In the genomic region with DNA sequence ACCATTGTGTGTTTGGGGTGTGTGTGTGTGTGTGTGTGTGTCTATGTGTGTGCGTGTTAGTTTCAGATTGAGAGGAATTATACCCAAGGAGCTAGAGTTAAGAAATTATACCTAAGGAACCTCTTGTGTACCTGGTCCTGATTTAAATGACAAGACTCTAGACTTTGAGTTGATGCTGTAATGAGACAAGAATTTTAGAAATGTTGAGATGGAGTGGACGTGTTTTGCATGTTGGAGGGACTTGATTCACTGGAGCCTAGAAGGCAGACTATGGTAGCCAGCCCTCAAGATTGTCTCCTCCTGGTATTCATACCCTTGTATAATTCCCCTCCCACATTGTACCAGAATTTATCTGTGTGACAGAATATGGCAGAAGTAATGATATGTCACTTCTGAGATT, we compare ENCODE assay signal across 24 cellular contexts. TPM values are rescaled to one million over a fixed set of nuclear protein-coding genes. Genes with fewer than 3 reads are reported as not detected.
A peak's percentile ranks its signal among the peaks of the same experiment; 100 is the strongest.
DNase-seq lines count a peak whose midpoint lies in the region; ATAC-seq, FAIRE-seq and TF ChIP-seq lines count a peak whose summit lies in the region.
"Had no signal": no experiment of that assay in that cellular context is flagged by ENCODE, and none has a peak within 500 bp of the region (broad histone marks: within the 10 kb centered on the region; RNA-seq: fewer than 3 reads in every experiment).

No MANE protein-coding gene starts in this region.

- no peak overlapping the region for H3K56ac ChIP-seq in IMR-90 (ENCODE audit: extremely low read depth, insufficient read depth, low read length)

- DNase-seq in IMR-90 (no peak), breast epithelium (ENCODE audit: low spot score in 2 of 2) (no peak), keratinocyte (ENCODE audit: low read depth, low spot score) (no peak), suprapubic skin (ENCODE audit: low spot score in 2 of 2) (no peak), amniotic stem cell (lab: John Stamatoyannopoulos, UW) (no peak), dermis blood vessel endothelial cell (no peak), head of caudate nucleus (no peak)
- DNase-seq: CD8-positive, alpha-beta memory T cell; DMS53; GF-D8; H7; NCI-H1092 treated with DMSO at 0.1 percent for 48 hours; NCI-H146; NCI-H2029; NCI-H2227 treated with DMSO at 0.1 percent for 48 hours; NCI-H510A; NCI-H748 treated with DMSO at 0.1 percent for 48 hours; SJCRH30 had no signal

- ATAC-seq in IMR-90 (ENCODE audit: low read depth) (no peak), GM19455 (IDR thresholded peaks at IDR 0.05; ENCODE audit: unreplicated experiment) (no peak)
- ATAC-seq: Panc1 had no signal

- dilution Hi-C loops in IMR-90 (cut with HindIII; ENCODE audit: low sequenced_read_pairs, unreplicated experiment) = no loop called here
- dilution Hi-C loops in keratinocyte (cut with MboI; ENCODE audit: extremely low pct_ligation_motif_present, low sequenced_read_pairs) = no loop called here

- BruUV-seq in IMR-90 (replicated peaks; lab: Mats Ljungman, UMichigan) = no TSS peak

- no peak overlapping the region for H4K91ac ChIP-seq in IMR-90 (ENCODE audit: insufficient read depth, low read depth, low read length)

- H3K18ac ChIP-seq in IMR-90 (ENCODE audit: low read depth, low read length) = no peak overlapping the region

- H4K20me1 ChIP-seq in IMR-90 (ENCODE audit: insufficient read depth, low read length) (no peaks in the 10 kb centered on the region), keratinocyte (ENCODE audit: control insufficient read depth, extremely low read depth, insufficient read depth, low read length) (no peaks in the 10 kb centered on the region)

- no peak overlapping the region for H2AK9ac ChIP-seq in IMR-90 (replicated peaks; ENCODE audit: low read depth, low read length, poor library complexity)

- H2BK120ac ChIP-seq in IMR-90 (ENCODE audit: low read depth, low read length) = peak overlapping the region; percentile 49; the same call in 1 of the 2 replicates

- no peaks in the 10 kb centered on the region for H3K36me3 ChIP-seq in IMR-90 (ENCODE audit: control insufficient read depth, insufficient read depth, low read length)
- H3K36me3 ChIP-seq in breast epithelium = no peaks in the 10 kb centered on the region
- H3K36me3 ChIP-seq in keratinocyte (ENCODE audit: control insufficient read depth in 2 of 2, extremely low read depth in 1 of 2, insufficient read depth in 2 of 2, low read length in 2 of 2) = no peaks in the 10 kb centered on the region
- no peaks in the 10 kb centered on the region for H3K36me3 ChIP-seq in suprapubic skin
- H3K36me3 ChIP-seq: SJCRH30 had no signal

- no peak overlapping the region; the same call in 2 of the 3 replicates for H2BK15ac ChIP-seq in IMR-90 (ENCODE audit: low read depth, low read length)

- no peak overlapping the region for H2BK5ac ChIP-seq in IMR-90 (ENCODE audit: low read depth, low read length, poor library complexity, severe bottlenecking)

- H3K4me1 ChIP-seq in IMR-90 (ENCODE audit: control insufficient read depth, insufficient read depth, low read length) (no peaks in the 10 kb centered on the region), breast epithelium (no peaks in the 10 kb centered on the region), keratinocyte (ENCODE audit: control insufficient read depth, extremely low read depth, insufficient read depth, low read length) (peaks cover 27% of the 10 kb centered on the region), suprapubic skin (peaks cover 21% of the 10 kb centered on the region)
- H3K4me1 ChIP-seq: SJCRH30 had no signal

- no peak overlapping the region for H3K4ac ChIP-seq in IMR-90 (ENCODE audit: low read depth, low read length)

- H4K5ac ChIP-seq in IMR-90 (ENCODE audit: low read depth, low read length) = no peak overlapping the region

- POLR2A ChIA-PET in IMR-90 (lab: Charles Lee; ENCODE audit: unreplicated experiment) = interaction anchor here (0.6 kb wide), 1 partner anchor 148 kb away, joined by 3 read pairs; no protein-coding TSS in a partner anchor

- CTCF ChIA-PET in IMR-90 (lab: Yijun Ruan, JAX) = interaction anchor here (0.7 kb wide), 1 partner anchor 80 kb away, joined by 3 read pairs; no protein-coding TSS in a partner anchor

- no peak overlapping the region for H3K9ac ChIP-seq in IMR-90 (ENCODE audit: low read depth, low read length)
- H3K9ac ChIP-seq in keratinocyte (ENCODE audit: control insufficient read depth, extremely low read depth, insufficient read depth, low read length) = no peak overlapping the region

- no peak overlapping the region for H3K23ac ChIP-seq in IMR-90 (ENCODE audit: low read depth, low read length)

- H4K8ac ChIP-seq in IMR-90 (ENCODE audit: low read depth in 2 of 2, low read length in 2 of 2) = no peak overlapping the region

- no peak for TF ChIP-seq RAD21 in IMR-90 (IDR thresholded peaks at IDR 0.05; ENCODE audit: low read length)

- H3K27ac ChIP-seq in IMR-90 (ENCODE audit: insufficient read depth, low read length) = no peak overlapping the region
- peak overlapping the region; percentile 73 to 75 for H3K27ac ChIP-seq in breast epithelium
- no peak overlapping the region for H3K27ac ChIP-seq in keratinocyte (ENCODE audit: control insufficient read depth, insufficient read depth, low read length)
- peak overlapping the region; percentile 67 for H3K27ac ChIP-seq in suprapubic skin
- H3K27ac ChIP-seq: C4-2B, SJCRH30 had no signal

- H3K4me2 ChIP-seq in IMR-90 (ENCODE audit: low read depth, low read length) = no peak overlapping the region
- no peak overlapping the region for H3K4me2 ChIP-seq in keratinocyte (ENCODE audit: control insufficient read depth, extremely low read depth, insufficient read depth, low read depth, low read length)

- TF ChIP-seq CTCF in IMR-90 (conservative IDR thresholded peaks at IDR 0.05; ENCODE audit: low read depth, low read length) (no peak), breast epithelium (IDR thresholded peaks at IDR 0.05) (no peak), keratinocyte (optimal IDR thresholded peaks at IDR 0.05 in 1 of 3, IDR thresholded peaks at IDR 0.05 in 1 of 3, conservative IDR thresholded peaks at IDR 0.05 in 1 of 3; ENCODE audit: extremely low read depth in 1 of 3, insufficient read depth in 2 of 3, low read length in 3 of 3) (no peak), suprapubic skin (IDR thresholded peaks at IDR 0.05) (no peak)

- 0 out of 2 replicates have a peak overlapping the region, but pooled peaks have one; percentile 23 for H3K14ac ChIP-seq in IMR-90 (replicated peaks; ENCODE audit: low read depth, low read length)

- H2BK20ac ChIP-seq in IMR-90 (ENCODE audit: low read depth, low read length) = no peak overlapping the region

- peak; percentile 68 for FAIRE-seq in keratinocyte (lab: Jason Lieb, UNC)
- FAIRE-seq: A204.1, D721Med, GM19239 had no signal

- no peak overlapping the region for H3K4me3 ChIP-seq in IMR-90 (ENCODE audit: insufficient read depth, low read depth, low read length)
- H3K4me3 ChIP-seq in breast epithelium = no peak overlapping the region
- H3K4me3 ChIP-seq in keratinocyte (ENCODE audit: control insufficient read depth in 2 of 3, extremely low read depth in 1 of 3, insufficient read depth in 2 of 3, low read depth in 1 of 3, low read length in 3 of 3) = no peak overlapping the region
- no peak overlapping the region for H3K4me3 ChIP-seq in suprapubic skin
- H3K4me3 ChIP-seq: SJCRH30 had no signal

- intact Hi-C loops in IMR-90 (cut with micrococcal nuclease) = loop anchor here (5.0 kb wide), 1 partner anchor 86 kb away; no protein-coding TSS in a partner anchor
- intact Hi-C loops in breast epithelium (cut with DNase I; ENCODE audit: low total_unique reads) = no loop called here
- intact Hi-C loops in head of caudate nucleus (cut with DNase I) = no loop called here

- H3K9me1 ChIP-seq in IMR-90 (ENCODE audit: insufficient read depth, low read length) (no peaks in the 10 kb centered on the region), keratinocyte (ENCODE audit: control insufficient read depth, extremely low read depth, insufficient read depth, low read length) (no peaks in the 10 kb centered on the region)

- H3K9me3 ChIP-seq in IMR-90 (ENCODE audit: control insufficient read depth, insufficient read depth, low read length) (no peaks in the 10 kb centered on the region), breast epithelium (no peaks in the 10 kb centered on the region), keratinocyte (ENCODE audit: control insufficient read depth, low read depth, low read length) (no peaks in the 10 kb centered on the region), suprapubic skin (no peaks in the 10 kb centered on the region)
- H3K9me3 ChIP-seq: SJCRH30 had no signal

- no peaks in the 10 kb centered on the region for H3K79me1 ChIP-seq in IMR-90 (ENCODE audit: low read depth in 1 of 2, low read length in 2 of 2)

- peaks cover 9% of the 10 kb centered on the region for H3K27me3 ChIP-seq in IMR-90 (ENCODE audit: control insufficient read depth, insufficient read depth, low read length)
- H3K27me3 ChIP-seq in breast epithelium = no peaks in the 10 kb centered on the region
- H3K27me3 ChIP-seq in keratinocyte (ENCODE audit: control insufficient read depth, extremely low read depth, insufficient read depth, low read length) = no peaks in the 10 kb centered on the region
- no peaks in the 10 kb centered on the region for H3K27me3 ChIP-seq in suprapubic skin
- H3K27me3 ChIP-seq: SJCRH30 had no signal

- WGBS in IMR-90 (ENCODE audit: extremely low coverage in 2 of 2, insufficient read length in 1 of 2), 2 experiments = no CpG with 5 or more reads among the region's 2 CpGs
- WGBS in suprapubic skin = 92% methylated on average over 2 of the region's 2 CpGs

- no peaks in the 10 kb centered on the region for H3K79me2 ChIP-seq in keratinocyte (ENCODE audit: control insufficient read depth, insufficient read depth, low read length)

- in situ Hi-C loops in IMR-90 (cut with MboI; ENCODE audit: low sequenced_read_pairs) = no loop called here

- TF ChIP-seq POLR2A in IMR-90 (IDR thresholded peaks at IDR 0.05; ENCODE audit: low read depth, low read length) (no peak), breast epithelium (IDR thresholded peaks at IDR 0.05) (no peak), suprapubic skin (IDR thresholded peaks at IDR 0.05) (no peak)

- H2AK5ac ChIP-seq in IMR-90 (ENCODE audit: low read depth, low read length) = no peak overlapping the region

- H2AFZ ChIP-seq in IMR-90 (replicated peaks; ENCODE audit: low read length, poor library complexity) = no peak overlapping the region
- H2AFZ ChIP-seq in keratinocyte (ENCODE audit: control insufficient read depth, low read length) = no peak overlapping the region

- TF ChIP-seq EP300 in suprapubic skin (IDR thresholded peaks at IDR 0.05) = no peak

RNA-seq across cellular contexts. Expression of a gene that starts 52.4 kb away (rescaled TPM):
- total RNA-seq in IMR-90 (2012; rRNA removed) = 0.54 TPM in 1 of 2 replicates, not detected in the other
- polyA plus RNA-seq in IMR-90 (2012; rRNA removed) = 0.31 and 0.98 TPM in 2 replicates
- polyA plus RNA-seq in IMR-90 (2012; cell fraction: cytosol; rRNA removed) = 0.56 and 0.67 TPM in 2 replicates
- polyA plus RNA-seq in IMR-90 (2012; cell fraction: nucleus; rRNA removed; ENCODE audit: low replicate concordance) = 0.20 and 0.47 TPM in 2 replicates
- not detected for total RNA-seq in breast epithelium
- 0.08 to 10.0 TPM (median 1.8 TPM) in 3 replicates for polyA plus RNA-seq in keratinocyte
- 3.6 TPM for polyA plus RNA-seq in keratinocyte (2011; ENCODE audit: low read depth)
- 1.4 and 1.8 TPM in 2 replicates for polyA plus RNA-seq in keratinocyte (2011; cell fraction: cytosol; rRNA removed)
- 7.3 and 7.6 TPM in 2 replicates for polyA plus RNA-seq in keratinocyte (2011; cell fraction: nucleus; rRNA removed)
- 0.21 and 5.1 TPM in 2 replicates for polyA plus RNA-seq in keratinocyte (2012; ENCODE audit: low replicate concordance)
- polyA minus RNA-seq in keratinocyte = 0.29 to 4.6 TPM (median 1.8 TPM) in 3 replicates
- 2.7 TPM for polyA minus RNA-seq in keratinocyte (2011; cell fraction: cytosol; rRNA and poly(A)+ RNA removed)
- 1.1 and 1.5 TPM in 2 replicates for polyA minus RNA-seq in keratinocyte (2011; cell fraction: nucleus; rRNA and poly(A)+ RNA removed)
- total RNA-seq in suprapubic skin = 1 to 10 TPM in 2 of 4 donors, not detected in 2; 1.1 to 2.0 TPM
- not detected in 2 replicates for total RNA-seq in dermis blood vessel endothelial cell
- total RNA-seq: CD8-positive, alpha-beta memory T cell; H7 had no signal
- polyA plus RNA-seq: CD8-positive, alpha-beta memory T cell had no signal

Comparison
In these comparisons a context has a peak if more than half of its experiments do, and no peak if none do; other contexts are left out.
1. H3K27ac ChIP-seq: peak in breast epithelium (2 of 2) and suprapubic skin (single experiment); none in IMR-90 (single experiment) and keratinocyte (single experiment).